ENCODE assay signal across 8 cellular contexts in the genomic region with DNA sequence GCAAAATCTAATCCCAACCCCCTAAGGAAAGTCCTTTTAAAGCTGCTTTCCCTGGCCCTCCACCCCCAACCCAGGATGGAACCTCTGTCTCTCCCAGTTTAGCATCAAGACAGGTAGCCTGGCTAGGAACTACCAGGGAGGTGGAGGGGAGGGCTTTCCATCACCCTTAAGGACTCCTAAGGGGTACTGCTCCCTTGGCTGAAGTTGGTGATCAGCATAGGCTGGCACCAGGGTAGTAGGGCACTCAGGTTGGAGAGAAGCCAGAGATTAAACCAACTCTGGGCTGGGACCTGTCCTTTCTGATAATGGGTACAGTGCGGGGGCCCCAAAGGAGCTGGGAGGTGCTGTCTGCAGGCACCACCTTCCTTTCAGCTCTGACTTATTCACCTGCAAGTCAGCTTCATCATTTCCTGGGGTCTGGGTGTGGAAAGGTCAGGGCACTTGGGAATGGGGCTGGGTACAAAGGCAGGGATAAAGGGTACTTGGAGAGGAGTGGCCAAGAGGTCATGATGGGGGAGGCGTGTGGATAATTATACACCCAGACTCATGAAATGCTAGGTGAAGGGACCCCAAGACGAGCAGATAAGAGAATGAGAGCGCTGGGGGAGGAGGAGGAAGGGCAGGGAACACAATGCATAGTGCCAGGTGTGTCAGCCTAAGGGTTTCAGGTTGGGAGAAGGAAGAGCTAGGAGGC. TPM values are rescaled to one million over a fixed set of nuclear protein-coding genes. Genes with fewer than 3 reads are reported as not detected.
A peak's percentile ranks its signal among the peaks of the same experiment; 100 is the strongest.
DNase-seq lines count a peak whose midpoint lies in the region; ATAC-seq lines count a peak whose summit lies in the region.

No MANE protein-coding gene starts in this region.

- H3K36me3 ChIP-seq in iPS-20b (ENCODE audit: insufficient read depth, low read depth, low read length), result peaks cover 9% of the 10 kb centered on the region; the same call in 1 of the 2 replicates

- DNase-seq in stimulated activated CD4-positive, alpha-beta T cell treated with anti-CD3 and anti-CD28 coated beads, Interleukin-1b, Interleukin-23, amount 100 ng/mL, for 48 hours, result peak; percentile 8
- no peak for DNase-seq in stimulated activated CD4-positive, alpha-beta T cell treated with anti-CD3 and anti-CD28 coated beads, Interleukin-2, amount 100 ng/mL, for 48 hours
- peak; percentile 59 for DNase-seq in activated naive CD4-positive, alpha-beta T cell treated with anti-CD3 and anti-CD28 coated beads for 36 hours
- DNase-seq in cerebellar nuclear complex (lab: John Stamatoyannopoulos, UW), result no peak
- no peak for DNase-seq in MV-4-11 (lab: John Stamatoyannopoulos, UW)
- no peak for DNase-seq in amniotic stem cell (lab: John Stamatoyannopoulos, UW)

- peak overlapping the region; percentile 79 for H3K27ac ChIP-seq in iPS-20b (ENCODE audit: low read length)

- peak overlapping the region; percentile 89; the same call in 1 of the 2 replicates for H3K9ac ChIP-seq in iPS-20b (ENCODE audit: low read depth, low read length)

- peak overlapping the region; percentile 98 for H3K4me3 Mint-ChIP-seq in activated naive CD4-positive, alpha-beta T cell treated with anti-CD3 and anti-CD28 coated beads for 36 hours
- H3K4me3 Mint-ChIP-seq in stimulated activated memory B cell treated with anti-CD40 and anti-IgM and Interleukin-4, amounts not matched to agents 10 μg/mL and 1 μg/mL and 100 μg/mL, for 72 hours, result peak overlapping the region; percentile 99

- CTCF ChIA-PET in activated naive CD4-positive, alpha-beta T cell treated with anti-CD3 and anti-CD28 coated beads for 36 hours (lab: Charles Lee), result interaction anchor here (0.5 to 10.0 kb wide), 14 partner anchors 11 to 221 kb away, joined by 3 to 135 read pairs (median 3); partner anchors contain the start of gene RXFP4

- peaks cover 31% of the 10 kb centered on the region for H3K4me1 ChIP-seq in iPS-20b (ENCODE audit: insufficient read depth, low read length)

- peak overlapping the region; percentile 99 for H3K27ac Mint-ChIP-seq in activated naive CD4-positive, alpha-beta T cell treated with anti-CD3 and anti-CD28 coated beads for 36 hours
- peak overlapping the region; percentile 93 for H3K27ac Mint-ChIP-seq in stimulated activated memory B cell treated with anti-CD40 and anti-IgM and Interleukin-4, amounts not matched to agents 10 μg/mL and 1 μg/mL and 100 μg/mL, for 72 hours

- H3K9me3 ChIP-seq in iPS-20b (ENCODE audit: insufficient read depth, low read depth, low read length), result no peaks in the 10 kb centered on the region

- H3K27me3 ChIP-seq in iPS-20b (ENCODE audit: insufficient read depth, low read length), result no peaks in the 10 kb centered on the region

- no peaks in the 10 kb centered on the region for H3K27me3 Mint-ChIP-seq in activated naive CD4-positive, alpha-beta T cell treated with anti-CD3 and anti-CD28 coated beads for 36 hours (ENCODE audit: low read depth)
- H3K27me3 Mint-ChIP-seq in stimulated activated memory B cell treated with anti-CD40 and anti-IgM and Interleukin-4, amounts not matched to agents 10 μg/mL and 1 μg/mL and 100 μg/mL, for 72 hours, result no peaks in the 10 kb centered on the region

- H3K9me3 Mint-ChIP-seq in activated naive CD4-positive, alpha-beta T cell treated with anti-CD3 and anti-CD28 coated beads for 36 hours, result no peaks in the 10 kb centered on the region
- H3K9me3 Mint-ChIP-seq in stimulated activated memory B cell treated with anti-CD40 and anti-IgM and Interleukin-4, amounts not matched to agents 10 μg/mL and 1 μg/mL and 100 μg/mL, for 72 hours, result no peaks in the 10 kb centered on the region

- peak overlapping the region; percentile 95 for H3K4me3 ChIP-seq in iPS-20b (ENCODE audit: low read length)

- ATAC-seq in stimulated activated memory B cell treated with anti-CD40 and anti-IgM and Interleukin-4, amounts not matched to agents 10 μg/mL and 1 μg/mL and 100 μg/mL, for 72 hours, result no peak

- intact Hi-C loops in activated naive CD4-positive, alpha-beta T cell treated with anti-CD3 and anti-CD28 coated beads for 36 hours (cut with micrococcal nuclease), result loop anchor here (1.0 to 10.0 kb wide), 7 partner anchors 8 to 702 kb away; partner anchors contain the start of genes CLK2, FDPS, HCN3 and LAMTOR2

- H3K4me1 Mint-ChIP-seq in activated naive CD4-positive, alpha-beta T cell treated with anti-CD3 and anti-CD28 coated beads for 36 hours (ENCODE audit: low read depth), result peaks cover 65% of the 10 kb centered on the region
- peaks cover 78% of the 10 kb centered on the region for H3K4me1 Mint-ChIP-seq in stimulated activated memory B cell treated with anti-CD40 and anti-IgM and Interleukin-4, amounts not matched to agents 10 μg/mL and 1 μg/mL and 100 μg/mL, for 72 hours

- H3K36me3 Mint-ChIP-seq in activated naive CD4-positive, alpha-beta T cell treated with anti-CD3 and anti-CD28 coated beads for 36 hours (ENCODE audit: low read depth), result peaks cover 39% of the 10 kb centered on the region
- peaks cover 50% of the 10 kb centered on the region for H3K36me3 Mint-ChIP-seq in stimulated activated memory B cell treated with anti-CD40 and anti-IgM and Interleukin-4, amounts not matched to agents 10 μg/mL and 1 μg/mL and 100 μg/mL, for 72 hours

RNA-seq across cellular contexts. Expression of gene ARHGEF2, which starts 1.3 kb away (rescaled TPM):
- total RNA-seq in activated naive CD4-positive, alpha-beta T cell treated with anti-CD3 and anti-CD28 coated beads for 36 hours, result 100 to 1,000 TPM; 154 to 159 TPM

RNA-seq across cellular contexts. Expression of gene RXFP4, which starts 35.6 kb away (rescaled TPM):
- total RNA-seq in activated naive CD4-positive, alpha-beta T cell treated with anti-CD3 and anti-CD28 coated beads for 36 hours, result under 1 TPM in 1 of 2 experiments, not detected in 1; 0.29 TPM

RNA-seq across cellular contexts. Expression of gene KHDC4, which starts 42.8 kb away (rescaled TPM):
- 10 to 100 TPM; 82.3 to 87.2 TPM for total RNA-seq in activated naive CD4-positive, alpha-beta T cell treated with anti-CD3 and anti-CD28 coated beads for 36 hours

RNA-seq across cellular contexts. Expression of gene SSR2, which starts 43.7 kb away (rescaled TPM):
- total RNA-seq in activated naive CD4-positive, alpha-beta T cell treated with anti-CD3 and anti-CD28 coated beads for 36 hours, result 100 to 1,000 TPM; 141 to 142 TPM

Comparison
In these comparisons a context has a peak if more than half of its experiments do, and no peak if none do; other contexts are left out.
1. DNase-seq: peak in stimulated activated CD4-positive, alpha-beta T cell treated with anti-CD3 and anti-CD28 coated beads, Interleukin-1b, Interleukin-23, amount 100 ng/mL, for 48 hours (single experiment) and activated naive CD4-positive, alpha-beta T cell treated with anti-CD3 and anti-CD28 coated beads for 36 hours (single experiment); none in stimulated activated CD4-positive, alpha-beta T cell treated with anti-CD3 and anti-CD28 coated beads, Interleukin-2, amount 100 ng/mL, for 48 hours (0 of 2), cerebellar nuclear complex (0 of 2), MV-4-11 (single experiment) and amniotic stem cell (single experiment).